1 cellular context compared by ENCODE assay signal in genomic region chr3:177673105-177673804, GRCh38.
TF ChIP-seq lines count a peak whose summit lies in the region.

No MANE protein-coding gene starts in this region.

TF ChIP-seq in WTC11, 78 proteins besides CTCF, POLR2A, EP300 and RAD21 (continued from another document):
- no peak for TF ChIP-seq AFF4 (CRISPR knock-in tag; IDR thresholded peaks at IDR 0.05; ENCODE audit: borderline replicate concordance)
- no peak for TF ChIP-seq OVOL2 (CRISPR knock-in tag; IDR thresholded peaks at IDR 0.05; ENCODE audit: borderline replicate concordance)
